11 cellular contexts compared by ENCODE assay signal in genomic region chr6:137728386-137729349, GRCh38.
DNase-seq lines count a peak whose midpoint lies in the region; TF ChIP-seq lines count a peak whose summit lies in the region.
"Had no signal": no experiment of that assay in that cellular context is flagged by ENCODE, and none has a peak within 500 bp of the region (broad histone marks: within the 10 kb centered on the region; RNA-seq: fewer than 3 reads in every experiment).

No MANE protein-coding gene starts in this region.

- TF ChIP-seq CTCF in cardiac fibroblast (IDR thresholded peaks at IDR 0.05; ENCODE audit: low read depth, low read length) (no peak), GM13976 (IDR thresholded peaks at IDR 0.05; ENCODE audit: borderline replicate concordance, control extremely low read depth, extremely low read depth, insufficient read depth, missing control alignments) (no peak), glutamatergic neuron (IDR thresholded peaks at IDR 0.05; ENCODE audit: partially characterized antibody, unreplicated experiment) (no peak), BE2C (IDR thresholded peaks at IDR 0.05; ENCODE audit: low read depth, low read length) (no peak), mesothelial cell of epicardium (IDR thresholded peaks at IDR 0.05; ENCODE audit: unreplicated experiment) (no peak)

- H3K4me3 Mint-ChIP-seq in glutamatergic neuron (ENCODE audit: unreplicated experiment) = no peak overlapping the region
- no peak overlapping the region for H3K4me3 Mint-ChIP-seq in mesothelial cell of epicardium
- H3K4me3 Mint-ChIP-seq: T-helper 1 cell treated with Interleukin-12 subunit alpha and Interleukin-12 subunit beta and Interleukin-4 antibody, amounts not matched to agents 30 μg/mL and 1 μg/mL, for 36 hours had no signal

- no peaks in the 10 kb centered on the region for H3K9me3 Mint-ChIP-seq in glutamatergic neuron (ENCODE audit: unreplicated experiment)
- H3K9me3 Mint-ChIP-seq in mesothelial cell of epicardium = no peaks in the 10 kb centered on the region
- H3K9me3 Mint-ChIP-seq: T-helper 1 cell treated with Interleukin-12 subunit alpha and Interleukin-12 subunit beta and Interleukin-4 antibody, amounts not matched to agents 30 μg/mL and 1 μg/mL, for 36 hours had no signal

- in situ Hi-C loops in GM13976 (cut with MboI; ENCODE audit: low sequenced_read_pairs, unreplicated experiment) = no loop called here

- H3K27ac Mint-ChIP-seq in glutamatergic neuron (ENCODE audit: unreplicated experiment) = no peak overlapping the region
- H3K27ac Mint-ChIP-seq in mesothelial cell of epicardium = no peak overlapping the region
- H3K27ac Mint-ChIP-seq: T-helper 1 cell treated with Interleukin-12 subunit alpha and Interleukin-12 subunit beta and Interleukin-4 antibody, amounts not matched to agents 30 μg/mL and 1 μg/mL, for 36 hours had no signal

- H3K4me1 Mint-ChIP-seq in glutamatergic neuron (ENCODE audit: low read depth, unreplicated experiment) (peaks cover 3% of the 10 kb centered on the region), mesothelial cell of epicardium (peaks cover 45% of the 10 kb centered on the region)

- H3K36me3 Mint-ChIP-seq in glutamatergic neuron (ENCODE audit: unreplicated experiment) = no peaks in the 10 kb centered on the region
- no peaks in the 10 kb centered on the region for H3K36me3 Mint-ChIP-seq in mesothelial cell of epicardium

- H3K9me3 ChIP-seq in BE2C = no peaks in the 10 kb centered on the region

- no peaks in the 10 kb centered on the region for H3K4me1 ChIP-seq in BE2C

- no peaks in the 10 kb centered on the region for H3K36me3 ChIP-seq in BE2C

- no peak overlapping the region for H3K4me3 ChIP-seq in cardiac fibroblast (replicated peaks in 1 of 2; ENCODE audit: low read depth in 2 of 2, low read length in 2 of 2)
- H3K4me3 ChIP-seq in BE2C (ENCODE audit: low read depth, low read length) = no peak overlapping the region

- no peaks in the 10 kb centered on the region for H3K27me3 ChIP-seq in BE2C

- H3K27me3 Mint-ChIP-seq in glutamatergic neuron (ENCODE audit: unreplicated experiment) = peaks cover 2% of the 10 kb centered on the region
- no peaks in the 10 kb centered on the region for H3K27me3 Mint-ChIP-seq in mesothelial cell of epicardium (ENCODE audit: low read depth)

- DNase-seq in SIG-M5 treated with dmso at 0.1 percent for 504 hours (lab: John Stamatoyannopoulos, UW; ENCODE audit: unreplicated experiment) = peak; percentile 54
- no peak for DNase-seq in SIG-M5 (lab: John Stamatoyannopoulos, UW)
- DNase-seq in cardiac fibroblast (ENCODE audit: low read depth in 2 of 2) = peak; percentile 97 to 98
- peak; percentile 92 for DNase-seq in kidney glomerular epithelial cell (lab: John Stamatoyannopoulos, UW)
- DNase-seq in GM13976 (ENCODE audit: low spot score) = no peak
- no peak for DNase-seq in glutamatergic neuron
- DNase-seq in BE2C = no peak
- no peak for DNase-seq in mesothelial cell of epicardium (ENCODE audit: low spot score in 2 of 2, unreplicated experiment in 2 of 2)
- DNase-seq: activated effector memory CD4-positive, alpha-beta T cell treated with Interleukin-2 at 50 U/mL for 16 hours; stimulated activated CD4-positive, alpha-beta T cell treated with anti-CD3 and anti-CD28 coated beads, Interleukin-12 subunit alpha, Interleukin-12 subunit beta, amount 100 ng/mL, for 4 hours had no signal

Comparison
In these comparisons a context has a peak if more than half of its experiments do, and no peak if none do; other contexts are left out.
1. DNase-seq: peak in SIG-M5 treated with dmso at 0.1 percent for 504 hours (single experiment), cardiac fibroblast (2 of 2) and kidney glomerular epithelial cell (single experiment); none in SIG-M5 (single experiment), GM13976 (single experiment), glutamatergic neuron (single experiment), BE2C (single experiment) and mesothelial cell of epicardium (0 of 2).